In the genomic region with DNA sequence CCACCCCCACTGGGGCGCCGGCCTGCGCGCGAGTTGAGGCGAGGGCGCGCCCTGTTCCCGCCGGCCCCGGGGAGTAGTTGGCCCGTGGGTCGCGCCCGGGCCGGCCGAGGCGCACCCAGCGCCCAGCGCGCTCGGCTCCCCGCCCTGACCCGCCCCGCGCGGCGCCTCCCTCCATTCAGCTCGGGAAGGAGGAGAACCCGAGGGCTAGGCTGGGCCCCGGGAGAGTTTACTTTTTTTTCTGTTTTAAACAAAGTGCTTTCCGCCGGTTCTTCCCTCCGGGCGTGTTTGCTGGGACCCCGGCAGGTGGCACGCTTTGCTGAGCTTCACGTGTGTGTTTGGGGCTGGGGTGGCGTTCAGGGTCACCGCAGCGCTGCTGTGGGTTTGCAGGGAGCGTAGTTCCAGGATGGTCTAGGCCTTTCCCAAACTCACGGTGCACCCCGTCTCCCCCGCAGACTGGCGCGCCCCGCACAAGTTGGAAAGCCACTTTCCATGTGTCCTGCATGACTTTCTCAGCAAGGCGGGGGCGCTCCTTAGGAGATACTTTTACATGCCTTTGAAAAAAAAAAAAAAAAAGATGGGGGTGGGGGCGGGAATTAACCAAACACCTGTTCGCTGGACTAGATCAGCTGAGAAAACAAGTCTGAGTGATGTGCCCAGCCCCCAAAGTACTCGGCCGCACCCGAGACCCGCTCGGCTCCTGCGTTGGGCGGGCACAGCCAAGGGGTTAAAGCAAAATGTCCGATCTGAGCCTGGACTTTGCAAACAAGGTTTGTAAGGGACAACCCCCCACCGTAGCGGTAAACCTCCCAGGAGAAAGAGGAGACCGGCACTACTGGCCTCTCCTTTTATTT, we compare ENCODE assay signal across 8 cellular contexts. TPM values are rescaled to one million over a fixed set of nuclear protein-coding genes. Genes with fewer than 3 reads are reported as not detected.
A peak's percentile ranks its signal among the peaks of the same experiment; 100 is the strongest.
DNase-seq lines count a peak whose midpoint lies in the region; ATAC-seq and TF ChIP-seq lines count a peak whose summit lies in the region.

No MANE protein-coding gene starts in this region.

- H4K20me1 ChIP-seq in SU-DHL-6 (ENCODE audit: low read depth, low read length) (no peaks in the 10 kb centered on the region), hepatocyte (ENCODE audit: insufficient read depth, poor library complexity, severe bottlenecking) (no peaks in the 10 kb centered on the region)

- H3K36me3 ChIP-seq in SU-DHL-6 (ENCODE audit: low read length) (no peaks in the 10 kb centered on the region), ascending aorta (no peaks in the 10 kb centered on the region), hepatocyte (replicated peaks; ENCODE audit: insufficient read depth, low read depth) (no peaks in the 10 kb centered on the region)

- peak overlapping the region; percentile 87 for H2AFZ ChIP-seq in SU-DHL-6 (ENCODE audit: low read depth, low read length, severe bottlenecking)
- peak overlapping the region; percentile 37 for H2AFZ ChIP-seq in hepatocyte

- H3K4me1 ChIP-seq in ascending aorta (peaks cover 5 to 7% of the 10 kb centered on the region in 2 donors), hepatocyte (ENCODE audit: insufficient read depth) (peaks cover 6% of the 10 kb centered on the region)

- no peak overlapping the region for H3K27ac ChIP-seq in SU-DHL-6 (ENCODE audit: low read depth, low read length)
- H3K27ac ChIP-seq in ascending aorta, result peak overlapping the region; percentile 30 to 32
- H3K27ac ChIP-seq in hepatocyte, result peak overlapping the region; percentile 95

- peak overlapping the region; percentile 53 for H3K9ac ChIP-seq in SU-DHL-6 (ENCODE audit: low read length)

- H3K27me3 ChIP-seq in SU-DHL-6 (ENCODE audit: low read length) (no peaks in the 10 kb centered on the region), ascending aorta (no peaks in the 10 kb centered on the region), hepatocyte (peaks cover under 1% of the 10 kb centered on the region)

- H3K4me3 ChIP-seq in SU-DHL-6 (ENCODE audit: insufficient read depth, low read length, poor library complexity, severe bottlenecking) (peak overlapping the region; percentile 67), ascending aorta (peak overlapping the region; percentile 68 to 85), hepatocyte (peak overlapping the region; percentile 80), skeletal muscle cell (ENCODE audit: low read depth, low read length) (peak overlapping the region; percentile 66)

- ATAC-seq in HG02852 (IDR thresholded peaks at IDR 0.05; ENCODE audit: unreplicated experiment), result peak; percentile 29

- intact Hi-C loops in ascending aorta (cut with DNase I), result loop anchor here (5.0 kb wide), 1 partner anchor 76 kb away; no protein-coding TSS in a partner anchor

- H3K79me2 ChIP-seq in SU-DHL-6 (ENCODE audit: insufficient read depth, low read length) (no peaks in the 10 kb centered on the region), hepatocyte (peaks cover 33% of the 10 kb centered on the region)

- H3F3A ChIP-seq in SU-DHL-6 (ENCODE audit: insufficient read depth), result no peaks in the 10 kb centered on the region

- TF ChIP-seq CTCF in SU-DHL-6 (IDR thresholded peaks at IDR 0.05; ENCODE audit: insufficient read depth, low read length, poor library complexity, severe bottlenecking) (no peak), ascending aorta (IDR thresholded peaks at IDR 0.05) (no peak), hepatocyte (IDR thresholded peaks at IDR 0.05; ENCODE audit: poor library complexity) (peak; percentile 26)

- peak; percentile 65 for DNase-seq in AG08396 (ENCODE audit: low spot score)
- no peak for DNase-seq in ascending aorta (ENCODE audit: low spot score in 2 of 2)
- DNase-seq in hepatocyte (ENCODE audit: low spot score), result peak; percentile 62
- no peak for DNase-seq in skeletal muscle cell (ENCODE audit: low read depth)
- DNase-seq in epidermal melanocyte (ENCODE audit: insufficient read length, low spot score), result no peak
- no peak for DNase-seq in NOMO-1 treated with dmso at 0.1 percent for 144 hours (lab: John Stamatoyannopoulos, UW; ENCODE audit: unreplicated experiment)

- under 1% methylated on average over 59 of the region's 63 CpGs for WGBS in hepatocyte (ENCODE audit: low lambda C conversion rate, missing lambda C conversion rate)

- no peaks in the 10 kb centered on the region for H3K9me3 ChIP-seq in SU-DHL-6 (ENCODE audit: insufficient read depth, low read length)
- no peaks in the 10 kb centered on the region for H3K9me3 ChIP-seq in ascending aorta
- no peaks in the 10 kb centered on the region for H3K9me3 ChIP-seq in hepatocyte (ENCODE audit: low read depth)

- no peaks in the 10 kb centered on the region for H3K9me2 ChIP-seq in SU-DHL-6 (replicated peaks; ENCODE audit: insufficient read depth, low read length)
- H3K9me2 ChIP-seq in hepatocyte (replicated peaks; ENCODE audit: insufficient read depth), result no peaks in the 10 kb centered on the region

- H3K4me2 ChIP-seq in SU-DHL-6 (ENCODE audit: low read depth, low read length, poor library complexity, severe bottlenecking) (peak overlapping the region; percentile 86), hepatocyte (peak overlapping the region; percentile 89)

RNA-seq across cellular contexts. Expression of a gene that starts 0.8 kb away (rescaled TPM):
- total RNA-seq in ascending aorta, result 40.7 TPM
- total RNA-seq in hepatocyte, result 51.4 and 64.8 TPM in 2 replicates
- 16.7 and 19.0 TPM in 2 replicates for polyA plus RNA-seq in hepatocyte

Comparison
In these comparisons a context has a peak if more than half of its experiments do, and no peak if none do; other contexts are left out.
1. DNase-seq: peak in AG08396 (single experiment) and hepatocyte (single experiment); none in ascending aorta (0 of 2), skeletal muscle cell (single experiment), epidermal melanocyte (single experiment) and NOMO-1 treated with dmso at 0.1 percent for 144 hours (single experiment).
2. Peak in every context shown above with its lines, with median percentiles within 50 percentile points of each other: H3K4me3 ChIP-seq.